1 cellular context compared by ENCODE assay signal in genomic region chr17:74950207-74950606, GRCh38.
TF ChIP-seq lines count a peak whose summit lies in the region.

No MANE protein-coding gene starts in this region.

TF ChIP-seq in HCT116, 20 proteins besides CTCF, POLR2A, EP300 and RAD21:
- no peak for TF ChIP-seq FOSL1 (IDR thresholded peaks at IDR 0.05; ENCODE audit: low read depth)
